8 cellular contexts compared by ENCODE assay signal in genomic region chr7:142797799-142798377, GRCh38. TPM values are rescaled to one million over a fixed set of nuclear protein-coding genes. Genes with fewer than 3 reads are reported as not detected.
DNase-seq lines count a peak whose midpoint lies in the region; ATAC-seq and TF ChIP-seq lines count a peak whose summit lies in the region.

No MANE protein-coding gene starts in this region.

- peak overlapping the region in 2 of 3 donors; percentile 23 to 57 for H3K9ac ChIP-seq in skeletal muscle tissue (ENCODE audit: low read depth in 1 of 3, low read length in 3 of 3)

- POLR2A ChIA-PET in activated B cell treated with CpG ODN at 0.5 μM for 24 hours (lab: Charles Lee), result interaction anchor here (0.8 to 20.4 kb wide), 11 partner anchors 12 to 1060 kb away, joined by 3 to 1916 read pairs (median 10); partner anchors contain the start of genes EPHB6, PRSS2 and SSBP1

- intact Hi-C loops in activated B cell treated with CpG ODN at 0.5 μM for 24 hours (cut with micrococcal nuclease), result loop anchor here (1.0 kb wide), 2 partner anchors 10 to 56 kb away; no protein-coding TSS in a partner anchor
- intact Hi-C loops in heart left ventricle (cut with DNase I), result no loop called here

- H3K36me3 ChIP-seq in heart left ventricle, result no peaks in the 10 kb centered on the region
- H3K36me3 ChIP-seq in skeletal muscle tissue (ENCODE audit: control insufficient read depth in 3 of 3, insufficient read depth in 3 of 3, low read length in 3 of 3), result no peaks in the 10 kb centered on the region
- H3K36me3 ChIP-seq in BE2C, result no peaks in the 10 kb centered on the region

- peak overlapping the region; percentile 99 for H3K27ac Mint-ChIP-seq in activated B cell treated with CpG ODN at 0.5 μM for 24 hours

- peaks cover 19 to 78% (median 43%) of the 10 kb centered on the region in 9 donors for H3K27me3 ChIP-seq in heart left ventricle
- peaks cover 38 to 54% (median 47%) of the 10 kb centered on the region in 3 donors for H3K27me3 ChIP-seq in skeletal muscle tissue (ENCODE audit: control insufficient read depth in 3 of 3, insufficient read depth in 3 of 3, low read length in 3 of 3)
- peaks cover 43% of the 10 kb centered on the region for H3K27me3 ChIP-seq in BE2C

- no peak for DNase-seq in activated B cell treated with CpG ODN at 0.5 μM for 24 hours
- no peak for DNase-seq in heart left ventricle
- no peak for DNase-seq in DMS153 treated with DMSO at 0.1 percent for 48 hours (lab: John Stamatoyannopoulos, UW; ENCODE audit: unreplicated experiment)
- no peak for DNase-seq in BE2C
- no peak for DNase-seq in NCI-H2107 treated with DMSO at 0.1 percent for 48 hours (lab: John Stamatoyannopoulos, UW; ENCODE audit: unreplicated experiment)
- DNase-seq in NCI-H748 treated with DMSO at 0.1 percent for 48 hours (lab: John Stamatoyannopoulos, UW), result no peak

- CTCF ChIA-PET in activated B cell treated with CpG ODN at 0.5 μM for 24 hours (lab: Charles Lee), result interaction anchor here (1.0 to 21.3 kb wide), 4 partner anchors 12 to 165 kb away, joined by 3 to 571 read pairs (median 57); no protein-coding TSS in a partner anchor

- no peak for TF ChIP-seq CTCF in activated B cell treated with CpG ODN at 0.5 μM for 24 hours (IDR thresholded peaks at IDR 0.05)
- no peak for TF ChIP-seq CTCF in heart left ventricle (IDR thresholded peaks at IDR 0.05)
- TF ChIP-seq CTCF in BE2C (IDR thresholded peaks at IDR 0.05; ENCODE audit: low read depth, low read length), result no peak

- peaks cover 68% of the 10 kb centered on the region for H3K36me3 Mint-ChIP-seq in activated B cell treated with CpG ODN at 0.5 μM for 24 hours (ENCODE audit: low read depth)

- H3K9me3 Mint-ChIP-seq in activated B cell treated with CpG ODN at 0.5 μM for 24 hours, result no peaks in the 10 kb centered on the region

- no peaks in the 10 kb centered on the region for H3K9me3 ChIP-seq in heart left ventricle
- H3K9me3 ChIP-seq in skeletal muscle tissue (ENCODE audit: control insufficient read depth in 3 of 3, low read length in 3 of 3), result no peaks in the 10 kb centered on the region
- H3K9me3 ChIP-seq in BE2C, result no peaks in the 10 kb centered on the region

- H3K27ac ChIP-seq in heart left ventricle, result peak overlapping the region in 3 of 12 donors; percentile 14 to 83 (median 37)
- H3K27ac ChIP-seq in skeletal muscle tissue (ENCODE audit: low read depth, low read length), result peak overlapping the region; percentile 47

- peak overlapping the region; percentile 97 for H3K4me3 Mint-ChIP-seq in activated B cell treated with CpG ODN at 0.5 μM for 24 hours

- H3K4me3 ChIP-seq in heart left ventricle (peak overlapping the region in 11 of 12 donors; percentile 20 to 61 (median 44)), skeletal muscle tissue (ENCODE audit: low read length in 3 of 3) (peak overlapping the region; percentile 46 to 61 (median 59)), BE2C (ENCODE audit: low read depth, low read length) (no peak overlapping the region)

- no peak for TF ChIP-seq POLR2A in heart left ventricle (IDR thresholded peaks at IDR 0.05)

- H3K27me3 Mint-ChIP-seq in activated B cell treated with CpG ODN at 0.5 μM for 24 hours, result no peaks in the 10 kb centered on the region

- ATAC-seq in GM19395 (IDR thresholded peaks at IDR 0.05; ENCODE audit: unreplicated experiment), result peak; percentile 7
- ATAC-seq in activated B cell treated with CpG ODN at 0.5 μM for 24 hours (ENCODE audit: low read depth), result peak; percentile 12
- no peak for ATAC-seq in heart left ventricle

- peaks cover 83% of the 10 kb centered on the region for H3K4me1 Mint-ChIP-seq in activated B cell treated with CpG ODN at 0.5 μM for 24 hours

- 13 to 16% (median 14%) methylated on average over 13 of the region's 13 CpGs for WGBS in heart left ventricle, 4 donors

- H3K4me1 ChIP-seq in heart left ventricle (peaks cover 0 to 19% (median 13%) of the 10 kb centered on the region in 12 donors), skeletal muscle tissue (ENCODE audit: control insufficient read depth in 3 of 3, insufficient read depth in 3 of 3, low read length in 3 of 3) (peaks cover 12 to 17% (median 15%) of the 10 kb centered on the region in 3 donors), BE2C (no peaks in the 10 kb centered on the region; the same call in 1 of the 2 replicates)

RNA-seq across cellular contexts. Expression of gene PRSS2, which starts 27.1 kb away (rescaled TPM):
- total RNA-seq in activated B cell treated with CpG ODN at 0.5 μM for 24 hours (not detected in 2 replicates), heart left ventricle (1 to 10 TPM in 5 of 9 donors, not detected in 4; 2.2 to 8.4 (median 6.1) TPM), skeletal muscle tissue (not detected)
- 1 to 10 TPM in 1 of 2 donors, not detected in 1; 1.0 TPM for polyA plus RNA-seq in heart left ventricle
- polyA plus RNA-seq in BE2C (2012; ENCODE audit: insufficient read depth, insufficient read length, low read depth), result not detected

RNA-seq across cellular contexts. Expression of gene PRSS1, which starts 48.6 kb away (rescaled TPM):
- total RNA-seq in activated B cell treated with CpG ODN at 0.5 μM for 24 hours, result not detected in 2 replicates
- 1 to 10 TPM in 5 of 9 donors, not detected in 4; 2.6 to 4.3 (median 3.2) TPM for total RNA-seq in heart left ventricle
- 1 to 10 TPM in 1 of 2 donors, not detected in 1; 1.3 TPM for polyA plus RNA-seq in heart left ventricle
- not detected for total RNA-seq in skeletal muscle tissue
- polyA plus RNA-seq in BE2C (2012; ENCODE audit: insufficient read depth, insufficient read length, low read depth), result 2.2 TPM

RNA-seq across cellular contexts. Expression of gene EPHB6, which starts 57.0 kb away (rescaled TPM):
- total RNA-seq in activated B cell treated with CpG ODN at 0.5 μM for 24 hours (20.9 and 21.4 TPM in 2 replicates), heart left ventricle (10 to 100 TPM in 1 of 9 donors, 1 to 10 TPM in 8; 1.5 to 20.3 (median 3.3) TPM), skeletal muscle tissue (1.0 TPM)
- polyA plus RNA-seq in heart left ventricle, result 1 to 10 TPM; 1.6 to 4.2 TPM
- not detected for polyA plus RNA-seq in BE2C (2012; ENCODE audit: insufficient read depth, insufficient read length, low read depth)

Comparison
In these comparisons a context has a peak if more than half of its experiments do, and no peak if none do; other contexts are left out.
1. ATAC-seq: peak in GM19395 (single experiment) and activated B cell treated with CpG ODN at 0.5 μM for 24 hours (single experiment); none in heart left ventricle (0 of 4).